Comparison of ENCODE assay signal across 8 cellular contexts in genomic region chr17:68204736-68205135, GRCh38. TPM values are rescaled to one million over a fixed set of nuclear protein-coding genes. Genes with fewer than 3 reads are reported as not detected.
DNase-seq lines count a peak whose midpoint lies in the region; ATAC-seq and TF ChIP-seq lines count a peak whose summit lies in the region.

No MANE protein-coding gene starts in this region.

- H4K20me1 ChIP-seq in OCI-LY1 (ENCODE audit: insufficient read depth, low read length) = no peaks in the 10 kb centered on the region

- H3K9me3 ChIP-seq in OCI-LY1 (ENCODE audit: low read length) = no peaks in the 10 kb centered on the region
- H3K9me3 ChIP-seq in neutrophil = no peaks in the 10 kb centered on the region

- CTCF ChIA-PET in activated CD8-positive, alpha-beta memory T cell treated with anti-CD3 and anti-CD28 coated beads, Interleukin-2, amount 10 ng/mL, durations not matched to agents 7 days and 5 days (lab: Charles Lee) = interaction anchor here (0.9 to 14.7 kb wide), 16 partner anchors 10 to 276 kb away, joined by 3 to 278 read pairs (median 4); partner anchors contain the start of gene AMZ2

- peak overlapping the region; percentile 43 for H3K27ac Mint-ChIP-seq in activated CD8-positive, alpha-beta memory T cell treated with anti-CD3 and anti-CD28 coated beads, Interleukin-2, amount 10 ng/mL, durations not matched to agents 7 days and 5 days
- H3K27ac Mint-ChIP-seq in endothelial cell (ENCODE audit: unreplicated experiment) = no peak overlapping the region

- TF ChIP-seq CTCF in OCI-LY1 (IDR thresholded peaks at IDR 0.05; ENCODE audit: low read length) (no peak), endothelial cell (IDR thresholded peaks at IDR 0.05; ENCODE audit: unreplicated experiment) (no peak), neutrophil (IDR thresholded peaks at IDR 0.05) (no peak)

- no peaks in the 10 kb centered on the region for H3F3A ChIP-seq in OCI-LY1 (ENCODE audit: insufficient read depth, low read length)

- peak overlapping the region; percentile 91 for H3K4me3 ChIP-seq in OCI-LY1 (ENCODE audit: low read depth, low read length, poor library complexity, severe bottlenecking)
- peak overlapping the region; percentile 73 to 75 for H3K4me3 ChIP-seq in neutrophil (ENCODE audit: low read depth in 1 of 2, low read length in 1 of 2)

- H3K27me3 ChIP-seq in OCI-LY1 (ENCODE audit: insufficient read depth, low read length) (no peaks in the 10 kb centered on the region), neutrophil (peaks cover 89% of the 10 kb centered on the region)

- no peaks in the 10 kb centered on the region for H3K9me2 ChIP-seq in OCI-LY1 (ENCODE audit: low read depth, low read length)

- H3K36me3 ChIP-seq in OCI-LY1 (ENCODE audit: insufficient read depth, low read length) = peaks cover 8% of the 10 kb centered on the region
- no peaks in the 10 kb centered on the region for H3K36me3 ChIP-seq in neutrophil

- H3K4me2 ChIP-seq in OCI-LY1 (ENCODE audit: low read length) = peak overlapping the region; percentile 99

- no peak overlapping the region for H3K27ac ChIP-seq in OCI-LY1 (ENCODE audit: low read depth, low read length, poor library complexity, severe bottlenecking)
- no peak overlapping the region for H3K27ac ChIP-seq in neutrophil

- H3K4me3 Mint-ChIP-seq in activated CD8-positive, alpha-beta memory T cell treated with anti-CD3 and anti-CD28 coated beads, Interleukin-2, amount 10 ng/mL, durations not matched to agents 7 days and 5 days = peak overlapping the region; percentile 86
- peak overlapping the region; percentile 77 for H3K4me3 Mint-ChIP-seq in endothelial cell (ENCODE audit: unreplicated experiment)

- H3K36me3 Mint-ChIP-seq in activated CD8-positive, alpha-beta memory T cell treated with anti-CD3 and anti-CD28 coated beads, Interleukin-2, amount 10 ng/mL, durations not matched to agents 7 days and 5 days = peaks cover 21% of the 10 kb centered on the region
- peaks cover 6% of the 10 kb centered on the region for H3K36me3 Mint-ChIP-seq in endothelial cell (ENCODE audit: low read depth, unreplicated experiment)

- H3K4me1 ChIP-seq in OCI-LY1 (ENCODE audit: insufficient read depth, low read length, severe bottlenecking) = peaks cover 38% of the 10 kb centered on the region
- H3K4me1 ChIP-seq in neutrophil (ENCODE audit: control insufficient read depth in 1 of 2, insufficient read depth in 1 of 2, low read depth in 1 of 2, low read length in 1 of 2) = peaks cover 26 to 29% of the 10 kb centered on the region in 2 experiments

- H3K79me2 ChIP-seq in OCI-LY1 (ENCODE audit: insufficient read depth, low read length) = peaks cover 13% of the 10 kb centered on the region

- H2AFZ ChIP-seq in OCI-LY1 (ENCODE audit: low read length) = no peak overlapping the region

- H3K27me3 Mint-ChIP-seq in activated CD8-positive, alpha-beta memory T cell treated with anti-CD3 and anti-CD28 coated beads, Interleukin-2, amount 10 ng/mL, durations not matched to agents 7 days and 5 days = peaks cover 14% of the 10 kb centered on the region
- peaks cover 13% of the 10 kb centered on the region for H3K27me3 Mint-ChIP-seq in endothelial cell (ENCODE audit: unreplicated experiment)

- DNase-seq in activated CD8-positive, alpha-beta memory T cell treated with anti-CD3 and anti-CD28 coated beads, Interleukin-2, amount 10 ng/mL, durations not matched to agents 7 days and 5 days = peak; percentile 60
- DNase-seq in activated CD8-positive, alpha-beta memory T cell treated with anti-CD3 and anti-CD28 coated beads for 24 hours = no peak
- DNase-seq in endothelial cell (ENCODE audit: low spot score) (no peak), NCI-H446 treated with DMSO at 0.1 percent for 48 hours (lab: John Stamatoyannopoulos, UW) (no peak)

- H3K4me1 Mint-ChIP-seq in activated CD8-positive, alpha-beta memory T cell treated with anti-CD3 and anti-CD28 coated beads, Interleukin-2, amount 10 ng/mL, durations not matched to agents 7 days and 5 days = peaks cover 31% of the 10 kb centered on the region
- H3K4me1 Mint-ChIP-seq in endothelial cell (ENCODE audit: unreplicated experiment) = peaks cover 24% of the 10 kb centered on the region

- no peaks in the 10 kb centered on the region for H3K9me3 Mint-ChIP-seq in activated CD8-positive, alpha-beta memory T cell treated with anti-CD3 and anti-CD28 coated beads, Interleukin-2, amount 10 ng/mL, durations not matched to agents 7 days and 5 days (ENCODE audit: low read depth)
- H3K9me3 Mint-ChIP-seq in endothelial cell (ENCODE audit: unreplicated experiment) = no peaks in the 10 kb centered on the region

- peak; percentile 5 for ATAC-seq in activated CD8-positive, alpha-beta memory T cell treated with anti-CD3 and anti-CD28 coated beads, Interleukin-2, amount 10 ng/mL, durations not matched to agents 7 days and 5 days
- ATAC-seq in GM19463 (IDR thresholded peaks at IDR 0.05; ENCODE audit: unreplicated experiment) (no peak), GM21360 (IDR thresholded peaks at IDR 0.05; ENCODE audit: unreplicated experiment) (no peak)

- H3K9ac ChIP-seq in OCI-LY1 (ENCODE audit: low read length) = peak overlapping the region; percentile 96

RNA-seq across cellular contexts. Expression of gene AMZ2, which starts 43.1 kb away (rescaled TPM):
- 100 to 1,000 TPM; 106 to 107 TPM for total RNA-seq in activated CD8-positive, alpha-beta memory T cell treated with anti-CD3 and anti-CD28 coated beads, Interleukin-2, amount 10 ng/mL, durations not matched to agents 7 days and 5 days
- 70.3 TPM for total RNA-seq in endothelial cell (ENCODE audit: unreplicated experiment)
